ENCODE assay signal across 15 cellular contexts in genomic region chr2:73100956-73101355, GRCh38. TPM values are rescaled to one million over a fixed set of nuclear protein-coding genes. Genes with fewer than 3 reads are reported as not detected.
DNase-seq lines count a peak whose midpoint lies in the region; ATAC-seq and TF ChIP-seq lines count a peak whose summit lies in the region.
"Had no signal": no experiment of that assay in that cellular context is flagged by ENCODE, and none has a peak within 500 bp of the region (broad histone marks: within the 10 kb centered on the region; RNA-seq: fewer than 3 reads in every experiment).

No MANE protein-coding gene starts in this region.

- WGBS in spleen, 5 donors, result 78 to 92% (median 90%) methylated on average over 4 of the region's 4 CpGs
- 90% methylated on average over 4 of the region's 4 CpGs for WGBS in hepatocyte (ENCODE audit: low lambda C conversion rate, missing lambda C conversion rate)

- no peak for TF ChIP-seq POLR2A in spleen (IDR thresholded peaks at IDR 0.05)

- H3K27ac Mint-ChIP-seq in HFFc6, result peak overlapping the region; percentile 72; the same call in 1 of the 2 replicates
- no peak overlapping the region for H3K27ac Mint-ChIP-seq in chondrocyte (ENCODE audit: unreplicated experiment)
- H3K27ac Mint-ChIP-seq: B cell; CD8-positive, alpha-beta T cell had no signal

- no peak overlapping the region for H2AFZ ChIP-seq in parathyroid adenoma
- no peak overlapping the region for H2AFZ ChIP-seq in hepatocyte
- H2AFZ ChIP-seq in osteoblast (ENCODE audit: low read length), result no peak overlapping the region

- H3K36me3 Mint-ChIP-seq in HFFc6 (ENCODE audit: low read depth) (peaks cover 13% of the 10 kb centered on the region), chondrocyte (ENCODE audit: low read depth) (peaks cover 1% of the 10 kb centered on the region)
- H3K36me3 Mint-ChIP-seq: CD8-positive, alpha-beta T cell had no signal

- ATAC-seq in lower lobe of right lung, result no peak
- ATAC-seq: CD8-positive, alpha-beta T cell had no signal

- H3K4me3 ChIP-seq in parathyroid adenoma (ENCODE audit: low read depth, low read length) (no peak overlapping the region), spleen (no peak overlapping the region), hepatocyte (no peak overlapping the region), osteoblast (ENCODE audit: insufficient read depth, low read length) (no peak overlapping the region), lower lobe of right lung (no peak overlapping the region)
- H3K4me3 ChIP-seq: BLaER1 treated with 17β-estradiol and CSF1 and Interleukin-3, amounts not matched to agents 10 nM and 100 nM; HAP-1 had no signal

- DNase-seq in HFFc6, result no peak
- peak; percentile 69 for DNase-seq in chondrocyte (ENCODE audit: low spot score)
- peak; percentile 21 for DNase-seq in spleen
- DNase-seq in hepatocyte (ENCODE audit: low spot score), result no peak
- DNase-seq in osteoblast (ENCODE audit: insufficient read length, low spot score, missing footprints), result no peak
- DNase-seq in lower lobe of right lung, result no peak
- DNase-seq: 8988T; Calu3; CD8-positive, alpha-beta T cell; DND-41 had no signal

- peak overlapping the region; percentile 91 for H3K27ac ChIP-seq in parathyroid adenoma
- H3K27ac ChIP-seq in spleen, result peak overlapping the region in 1 of 8 donors; percentile 11
- no peak overlapping the region for H3K27ac ChIP-seq in hepatocyte
- H3K27ac ChIP-seq in osteoblast (ENCODE audit: low read depth, low read length), result no peak overlapping the region
- no peak overlapping the region for H3K27ac ChIP-seq in lower lobe of right lung
- H3K27ac ChIP-seq: BLaER1 treated with 17β-estradiol and CSF1 and Interleukin-3, amounts not matched to agents 10 nM and 100 nM; HL-60 had no signal

- H3K4me3 Mint-ChIP-seq in HFFc6 (no peak overlapping the region), chondrocyte (ENCODE audit: unreplicated experiment) (no peak overlapping the region)
- H3K4me3 Mint-ChIP-seq: B cell; CD8-positive, alpha-beta T cell had no signal

- H3K9me3 Mint-ChIP-seq in HFFc6 (no peaks in the 10 kb centered on the region), chondrocyte (ENCODE audit: low read depth) (no peaks in the 10 kb centered on the region)
- H3K9me3 Mint-ChIP-seq: CD8-positive, alpha-beta T cell had no signal

- no peak for TF ChIP-seq CTCF in HFFc6 (IDR thresholded peaks at IDR 0.05)
- TF ChIP-seq CTCF in chondrocyte (IDR thresholded peaks at IDR 0.05), result no peak
- TF ChIP-seq CTCF in parathyroid adenoma (IDR thresholded peaks at IDR 0.05), result no peak
- TF ChIP-seq CTCF in spleen (IDR thresholded peaks at IDR 0.05 in 8 of 11, conservative IDR thresholded peaks at IDR 0.05 in 3 of 11), result no peak
- no peak for TF ChIP-seq CTCF in hepatocyte (IDR thresholded peaks at IDR 0.05; ENCODE audit: poor library complexity)
- TF ChIP-seq CTCF in osteoblast (IDR thresholded peaks at IDR 0.05; ENCODE audit: extremely low read depth, low read depth, low read length), result no peak
- no peak for TF ChIP-seq CTCF in lower lobe of right lung (IDR thresholded peaks at IDR 0.05)

- no peak overlapping the region for H3K9ac ChIP-seq in parathyroid adenoma
- H3K9ac ChIP-seq: BLaER1 treated with 17β-estradiol and CSF1 and Interleukin-3, amounts not matched to agents 10 nM and 100 nM had no signal

- no peaks in the 10 kb centered on the region; the same call in none of the 2 replicates for H3K27me3 Mint-ChIP-seq in HFFc6 (ENCODE audit: insufficient read depth)
- no peaks in the 10 kb centered on the region for H3K27me3 Mint-ChIP-seq in chondrocyte (ENCODE audit: low read depth)
- H3K27me3 Mint-ChIP-seq: B cell had no signal

- H3K27me3 ChIP-seq in parathyroid adenoma (ENCODE audit: control insufficient read depth, insufficient read depth, low read length) (no peaks in the 10 kb centered on the region), spleen (replicated peaks in 1 of 7) (no peaks in the 10 kb centered on the region), hepatocyte (no peaks in the 10 kb centered on the region), osteoblast (ENCODE audit: insufficient read depth, low read length) (no peaks in the 10 kb centered on the region), lower lobe of right lung (ENCODE audit: low read depth) (no peaks in the 10 kb centered on the region)
- H3K27me3 ChIP-seq: BLaER1 treated with 17β-estradiol and CSF1 and Interleukin-3, amounts not matched to agents 10 nM and 100 nM had no signal

- intact Hi-C loops in spleen (cut with DNase I; ENCODE audit: low total_unique reads) (no loop called here), lower lobe of right lung (cut with DNase I) (no loop called here)

- H3K4me1 Mint-ChIP-seq in HFFc6 (ENCODE audit: low read depth), result peaks cover 81% of the 10 kb centered on the region
- H3K4me1 Mint-ChIP-seq in chondrocyte (ENCODE audit: low read depth), result peaks cover 31% of the 10 kb centered on the region
- H3K4me1 Mint-ChIP-seq: B cell had no signal

- H3K4me1 ChIP-seq in parathyroid adenoma (peaks cover 94% of the 10 kb centered on the region), spleen (peaks cover 11 to 100% (median 52%) of the 10 kb centered on the region in 6 donors), hepatocyte (ENCODE audit: insufficient read depth) (no peaks in the 10 kb centered on the region), osteoblast (ENCODE audit: insufficient read depth, low read length) (peaks cover 31% of the 10 kb centered on the region), lower lobe of right lung (peaks cover 10% of the 10 kb centered on the region)
- H3K4me1 ChIP-seq: HAP-1 had no signal

- H3K9me3 ChIP-seq in parathyroid adenoma (ENCODE audit: control insufficient read depth, low read length) (no peaks in the 10 kb centered on the region), spleen (no peaks in the 10 kb centered on the region), hepatocyte (ENCODE audit: low read depth) (no peaks in the 10 kb centered on the region), osteoblast (ENCODE audit: low read depth, low read length) (no peaks in the 10 kb centered on the region), lower lobe of right lung (no peaks in the 10 kb centered on the region)
- H3K9me3 ChIP-seq: BLaER1 treated with 17β-estradiol and CSF1 and Interleukin-3, amounts not matched to agents 10 nM and 100 nM; HAP-1 had no signal

- no peaks in the 10 kb centered on the region for H3K9me2 ChIP-seq in hepatocyte (replicated peaks; ENCODE audit: insufficient read depth)

- H3K4me2 ChIP-seq in parathyroid adenoma (ENCODE audit: low read length) (peak overlapping the region; percentile 61), hepatocyte (no peak overlapping the region), osteoblast (ENCODE audit: insufficient read depth, low read length) (no peak overlapping the region)
- H3K4me2 ChIP-seq: BLaER1 treated with 17β-estradiol and CSF1 and Interleukin-3, amounts not matched to agents 10 nM and 100 nM had no signal

- H3K36me3 ChIP-seq in parathyroid adenoma (ENCODE audit: control insufficient read depth, insufficient read depth, low read length), result no peaks in the 10 kb centered on the region
- H3K36me3 ChIP-seq in spleen, result no peaks in the 10 kb centered on the region
- H3K36me3 ChIP-seq in hepatocyte (replicated peaks; ENCODE audit: insufficient read depth, low read depth), result no peaks in the 10 kb centered on the region
- no peaks in the 10 kb centered on the region for H3K36me3 ChIP-seq in osteoblast (ENCODE audit: insufficient read depth, low read length)
- no peaks in the 10 kb centered on the region for H3K36me3 ChIP-seq in lower lobe of right lung
- H3K36me3 ChIP-seq: HAP-1 had no signal

- H4K20me1 ChIP-seq in hepatocyte (ENCODE audit: insufficient read depth, poor library complexity, severe bottlenecking), result peaks cover 64% of the 10 kb centered on the region
- H4K20me1 ChIP-seq in osteoblast (ENCODE audit: insufficient read depth, low read length), result peaks cover 84% of the 10 kb centered on the region

- H3K79me2 ChIP-seq in parathyroid adenoma (peaks cover 75% of the 10 kb centered on the region), hepatocyte (peaks cover 97% of the 10 kb centered on the region), osteoblast (ENCODE audit: insufficient read depth, low read length) (peaks cover 98% of the 10 kb centered on the region)

RNA-seq across cellular contexts. Expression of gene RAB11FIP5, which starts 11.8 kb away (rescaled TPM):
- 10 to 100 TPM; 76.7 to 92.0 (median 83.6) TPM for total RNA-seq in HFFc6 (2021; fragmentation: NEBNext Ultra II Directional; extraction: Animal tissue kit (Norgen Biotek cat#: 25700))
- total RNA-seq in chondrocyte (39.8 to 54.7 TPM (median 53.1 TPM) in 3 replicates), spleen (100 to 1,000 TPM in 4 of 7 donors, 10 to 100 TPM in 3; 43.2 to 127 (median 101) TPM), hepatocyte (33.7 and 34.7 TPM in 2 replicates), osteoblast (53.9 and 59.0 TPM in 2 replicates), lower lobe of right lung (20.6 TPM)
- polyA plus RNA-seq in spleen (10 to 100 TPM in 2 of 3 donors, 1 to 10 TPM in 1; 9.5 to 42.9 (median 14.2) TPM), hepatocyte (31.1 and 33.5 TPM in 2 replicates)

RNA-seq across cellular contexts. Expression of gene SFXN5, which starts 29.4 kb away (rescaled TPM):
- total RNA-seq in HFFc6 (2021; fragmentation: NEBNext Ultra II Directional; extraction: Animal tissue kit (Norgen Biotek cat#: 25700)), result 10 to 100 TPM; 10.2 to 17.0 (median 14.7) TPM
- 10.6 to 18.1 TPM (median 13.5 TPM) in 3 replicates for total RNA-seq in chondrocyte
- 10 to 100 TPM; 18.8 to 41.4 (median 29.0) TPM for total RNA-seq in spleen
- polyA plus RNA-seq in spleen, result 1 to 10 TPM; 2.6 to 9.0 (median 5.4) TPM
- total RNA-seq in hepatocyte, result 25.7 and 34.6 TPM in 2 replicates
- polyA plus RNA-seq in hepatocyte, result 25.8 and 26.1 TPM in 2 replicates
- 13.8 and 17.0 TPM in 2 replicates for total RNA-seq in osteoblast
- 15.4 TPM for total RNA-seq in lower lobe of right lung

Comparison
In these comparisons a context has a peak if more than half of its experiments do, and no peak if none do; other contexts are left out.
1. DNase-seq: peak in chondrocyte (single experiment) and spleen (single experiment); none in HFFc6 (single experiment), hepatocyte (single experiment), osteoblast (single experiment) and lower lobe of right lung (single experiment).